ENCODE assay signal across 8 cellular contexts in genomic region chr5:88690619-88691560, GRCh38.
A peak's percentile ranks its signal among the peaks of the same experiment; 100 is the strongest.
DNase-seq lines count a peak whose midpoint lies in the region; ATAC-seq and TF ChIP-seq lines count a peak whose summit lies in the region.

No MANE protein-coding gene starts in this region.

- peak; percentile 90 for TF ChIP-seq CTCF in activated B cell treated with CpG ODN at 0.5 μM for 24 hours (IDR thresholded peaks at IDR 0.05)

- H3K36me3 Mint-ChIP-seq in activated B cell treated with CpG ODN at 0.5 μM for 24 hours (ENCODE audit: low read depth), result peaks cover 4% of the 10 kb centered on the region

- intact Hi-C loops in activated B cell treated with CpG ODN at 0.5 μM for 24 hours (cut with micrococcal nuclease), result loop anchor here (1.0 to 10.0 kb wide), 9 partner anchors 16 to 1810 kb away; partner anchors contain the start of gene CCNH

- CTCF ChIA-PET in activated B cell treated with CpG ODN at 0.5 μM for 24 hours (lab: Charles Lee), result interaction anchor here (0.6 to 4.2 kb wide), 18 partner anchors 10 to 1670 kb away, joined by 3 to 66 read pairs (median 4); no protein-coding TSS in a partner anchor

- DNase-seq in NOMO-1 (lab: John Stamatoyannopoulos, UW; ENCODE audit: unreplicated experiment in 2 of 2) (peak; percentile 43 to 62), NOMO-1 treated with dmso at 0.1 percent for 144 hours (lab: John Stamatoyannopoulos, UW; ENCODE audit: unreplicated experiment) (no peak), NCI-H146 (lab: John Stamatoyannopoulos, UW) (peak; percentile 70), activated B cell treated with CpG ODN at 0.5 μM for 24 hours (peak; percentile 62), kidney glomerular epithelial cell (lab: John Stamatoyannopoulos, UW) (peak; percentile 50)
- peak; percentile 59 for DNase-seq in central memory CD4-positive, alpha-beta T cell
- peak; percentile 36 to 42 for DNase-seq in stimulated activated CD4-positive, alpha-beta T cell treated with anti-CD3 and anti-CD28 coated beads, Interleukin-1b, Interleukin-23, amount 100 ng/mL, for 4 hours (ENCODE audit: low read depth in 2 of 2)

- H3K9me3 Mint-ChIP-seq in activated B cell treated with CpG ODN at 0.5 μM for 24 hours, result peaks cover 2% of the 10 kb centered on the region

- POLR2A ChIA-PET in activated B cell treated with CpG ODN at 0.5 μM for 24 hours (lab: Charles Lee), result interaction anchor here (0.7 to 1.7 kb wide), 2 partner anchors 16 to 1470 kb away, joined by 3 to 7 read pairs; no protein-coding TSS in a partner anchor

- H3K27me3 Mint-ChIP-seq in activated B cell treated with CpG ODN at 0.5 μM for 24 hours, result peaks cover 72% of the 10 kb centered on the region

- peak overlapping the region; percentile 81 for H3K4me3 Mint-ChIP-seq in activated B cell treated with CpG ODN at 0.5 μM for 24 hours

- ATAC-seq in HG02840 (IDR thresholded peaks at IDR 0.05; ENCODE audit: low FRiP score, unreplicated experiment) (peak; percentile 88), activated B cell treated with CpG ODN at 0.5 μM for 24 hours (ENCODE audit: low read depth) (peak; percentile 97)

- peaks cover 23% of the 10 kb centered on the region for H3K4me1 Mint-ChIP-seq in activated B cell treated with CpG ODN at 0.5 μM for 24 hours

- H3K27ac Mint-ChIP-seq in activated B cell treated with CpG ODN at 0.5 μM for 24 hours, result peak overlapping the region; percentile 84
